In the genomic region with DNA sequence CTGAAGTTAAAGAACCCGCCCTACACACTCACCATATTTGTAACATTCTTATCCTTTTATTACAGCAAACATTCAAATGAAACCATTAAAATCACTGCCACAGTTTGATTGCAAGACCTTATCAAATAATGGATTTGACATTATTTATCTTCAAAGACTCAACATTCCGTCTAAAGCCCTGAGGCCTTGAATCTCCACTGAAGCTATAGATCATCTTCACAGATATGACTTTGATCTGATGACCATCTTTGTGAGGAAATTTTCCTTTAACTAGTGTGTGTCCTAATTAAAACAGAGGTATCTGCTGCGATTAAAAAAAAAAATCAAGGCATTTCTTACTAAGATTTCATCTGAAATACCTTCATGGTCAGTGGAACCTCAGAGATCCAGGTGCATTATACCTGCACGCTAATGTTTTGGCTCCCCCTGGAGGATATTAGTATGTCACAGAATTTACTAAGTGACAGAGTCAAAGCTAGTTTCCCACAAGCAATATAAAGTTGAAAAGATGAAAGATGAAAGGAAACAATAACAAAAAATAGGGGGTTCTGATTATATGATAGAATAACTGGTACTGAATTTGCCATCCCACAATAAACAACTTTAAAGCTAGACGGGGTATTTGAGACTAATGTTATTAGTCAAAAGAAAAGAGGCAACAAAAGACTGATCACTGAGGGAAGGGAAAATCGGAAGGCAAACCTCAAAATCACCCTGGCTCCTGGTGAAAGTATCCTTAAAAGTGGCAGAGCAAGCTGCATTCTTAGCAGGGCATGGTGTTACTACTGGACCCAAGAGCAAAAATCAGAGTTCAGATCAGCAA, we compare ENCODE assay signal across 10 cellular contexts.
DNase-seq lines count a peak whose midpoint lies in the region; ATAC-seq and TF ChIP-seq lines count a peak whose summit lies in the region.
"Had no signal": no experiment of that assay in that cellular context is flagged by ENCODE, and none has a peak within 500 bp of the region (broad histone marks: within the 10 kb centered on the region; RNA-seq: fewer than 3 reads in every experiment).

No MANE protein-coding gene starts in this region.

- no peak for TF ChIP-seq POLR2A in GM18505 (IDR thresholded peaks at IDR 0.05; ENCODE audit: borderline replicate concordance, extremely low read depth, insufficient read depth, insufficient read length)

- no peaks in the 10 kb centered on the region for H3K4me1 ChIP-seq in left lung

- H3K4me3 ChIP-seq in SU-DHL-6 (ENCODE audit: insufficient read depth, low read length, poor library complexity, severe bottlenecking) (no peak overlapping the region), left lung (no peak overlapping the region)

- ATAC-seq in left lung (peak; percentile 62), GM18505 (IDR thresholded peaks at IDR 0.05; ENCODE audit: unreplicated experiment) (no peak), HG03095 (IDR thresholded peaks at IDR 0.05; ENCODE audit: unreplicated experiment) (no peak)

- H3K27me3 ChIP-seq in SU-DHL-6 (ENCODE audit: low read length), result no peaks in the 10 kb centered on the region
- no peaks in the 10 kb centered on the region for H3K27me3 ChIP-seq in left lung

- intact Hi-C loops in left lung (cut with DNase I), result no loop called here

- H4K20me1 ChIP-seq in SU-DHL-6 (ENCODE audit: low read depth, low read length), result no peaks in the 10 kb centered on the region

- H3K9ac ChIP-seq in SU-DHL-6 (ENCODE audit: low read length), result no peak overlapping the region

- H3K36me3 ChIP-seq in SU-DHL-6 (ENCODE audit: low read length) (no peaks in the 10 kb centered on the region), left lung (no peaks in the 10 kb centered on the region)

- H3K9me2 ChIP-seq in SU-DHL-6 (replicated peaks; ENCODE audit: insufficient read depth, low read length), result no peaks in the 10 kb centered on the region

- no peak overlapping the region for H3K4me2 ChIP-seq in SU-DHL-6 (ENCODE audit: low read depth, low read length, poor library complexity, severe bottlenecking)

- H3F3A ChIP-seq in SU-DHL-6 (ENCODE audit: insufficient read depth), result no peaks in the 10 kb centered on the region

- H3K79me2 ChIP-seq in SU-DHL-6 (ENCODE audit: insufficient read depth, low read length), result no peaks in the 10 kb centered on the region

- peak overlapping the region; percentile 47 for H2AFZ ChIP-seq in SU-DHL-6 (ENCODE audit: low read depth, low read length, severe bottlenecking)

- TF ChIP-seq CTCF in C4-2B (conservative IDR thresholded peaks at IDR 0.05) (peak; percentile 88), SU-DHL-6 (IDR thresholded peaks at IDR 0.05; ENCODE audit: insufficient read depth, low read length, poor library complexity, severe bottlenecking) (peak; percentile 82), left lung (IDR thresholded peaks at IDR 0.05) (peak in 1 of 2 donors; percentile 35)

- H3K27ac ChIP-seq in C4-2B (peak overlapping the region; percentile 36; the same call in 1 of the 2 replicates), SU-DHL-6 (ENCODE audit: low read depth, low read length) (no peak overlapping the region), left lung (no peak overlapping the region)

- peak; percentile 2 for DNase-seq in HPDE6-E6E7 (ENCODE audit: extremely low spot score)
- DNase-seq in left lung, result no peak
- DNase-seq in stimulated activated CD4-positive, alpha-beta T cell treated with anti-CD3 and anti-CD28 coated beads, Interleukin-1b, Interleukin-23, amount 100 ng/mL, for 48 hours, result no peak
- DNase-seq in T-helper 9 cell, result no peak
- DNase-seq: activated T-cell treated with anti-CD3 and anti-CD28 coated beads, Interleukin-2, amount 50 U/mL, for 1 hour; naive B cell had no signal

- H3K9me3 ChIP-seq in SU-DHL-6 (ENCODE audit: insufficient read depth, low read length), result no peaks in the 10 kb centered on the region
- no peaks in the 10 kb centered on the region for H3K9me3 ChIP-seq in left lung
